In the genomic region with DNA sequence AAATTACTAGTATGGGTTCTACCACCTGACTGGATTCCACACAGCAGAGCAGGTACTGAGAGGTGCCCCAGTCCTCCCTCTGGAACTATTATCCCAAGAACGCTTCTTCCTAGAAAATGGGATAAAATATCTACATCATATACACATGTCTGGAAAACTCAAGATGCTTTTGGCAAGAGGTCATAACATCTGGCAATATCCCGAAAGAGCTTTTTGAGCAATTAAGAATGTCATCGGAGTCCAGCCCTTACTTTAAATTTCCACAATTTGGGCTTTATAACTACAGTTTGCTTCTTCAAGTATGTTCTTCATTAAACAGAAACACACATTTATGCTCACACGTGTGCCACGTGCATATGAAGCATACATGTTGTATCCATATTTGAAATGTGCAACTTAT, we compare ENCODE assay signal across 14 cellular contexts.
A peak's percentile ranks its signal among the peaks of the same experiment; 100 is the strongest.
DNase-seq lines count a peak whose midpoint lies in the region; TF ChIP-seq lines count a peak whose summit lies in the region.
"Had no signal": no experiment of that assay in that cellular context is flagged by ENCODE, and none has a peak within 500 bp of the region (broad histone marks: within the 10 kb centered on the region; RNA-seq: fewer than 3 reads in every experiment).

No MANE protein-coding gene starts in this region.

- no peaks in the 10 kb centered on the region for H3K36me3 Mint-ChIP-seq in MCF 10A (ENCODE audit: insufficient read depth, unreplicated experiment)

- WGBS in mammary epithelial cell (ENCODE audit: low coverage, missing lambda C conversion rate), result 88% methylated on average over 5 of the region's 5 CpGs
- WGBS in lower leg skin, 2 donors, result 64 to 71% methylated on average over 5 of the region's 5 CpGs

- no peak for TF ChIP-seq CTCF in mammary epithelial cell (conservative IDR thresholded peaks at IDR 0.05 in 1 of 2, IDR thresholded peaks at IDR 0.05 in 1 of 2; ENCODE audit: extremely low read depth in 1 of 2, insufficient read depth in 1 of 2, low read depth in 1 of 2, low read length in 2 of 2)
- TF ChIP-seq CTCF in MCF 10A (IDR thresholded peaks at IDR 0.05; ENCODE audit: unreplicated experiment), result no peak
- no peak for TF ChIP-seq CTCF in osteoblast (IDR thresholded peaks at IDR 0.05; ENCODE audit: extremely low read depth, low read depth, low read length)
- no peak for TF ChIP-seq CTCF in lower leg skin (IDR thresholded peaks at IDR 0.05)

- TF ChIP-seq POLR2A in lower leg skin (IDR thresholded peaks at IDR 0.05), result no peak

- H3K9me3 ChIP-seq in mammary epithelial cell (replicated peaks; ENCODE audit: insufficient read depth, low read length) (peaks cover 21% of the 10 kb centered on the region), osteoblast (ENCODE audit: low read depth, low read length) (peaks cover 4% of the 10 kb centered on the region)
- H3K9me3 ChIP-seq: Peyer's patch had no signal

- DNase-seq in mammary epithelial cell (no peak), MCF 10A (ENCODE audit: unreplicated experiment) (no peak), fibroblast of gingiva (ENCODE audit: low read depth) (peak; percentile 24), osteoblast (ENCODE audit: insufficient read length, low spot score, missing footprints) (no peak), NCI-H1436 (lab: John Stamatoyannopoulos, UW) (no peak), NCI-H187 (lab: John Stamatoyannopoulos, UW) (no peak), lower leg skin (ENCODE audit: low spot score in 2 of 2) (no peak), SHP77 treated with DMSO at 0.1 percent for 48 hours (lab: John Stamatoyannopoulos, UW) (no peak)
- DNase-seq: HCEC 1CT, NCI-H1436 treated with DMSO at 0.1 percent for 48 hours, NCI-H2029 treated with DMSO at 0.1 percent for 48 hours, Peyer's patch had no signal

- H3K4me2 ChIP-seq in mammary epithelial cell (ENCODE audit: insufficient read depth, low read depth, low read length), result no peak overlapping the region
- no peak overlapping the region for H3K4me2 ChIP-seq in osteoblast (ENCODE audit: insufficient read depth, low read length)

- peaks cover 33% of the 10 kb centered on the region for H3K9me3 Mint-ChIP-seq in MCF 10A (ENCODE audit: unreplicated experiment)

- no peaks in the 10 kb centered on the region for H4K20me1 ChIP-seq in mammary epithelial cell (ENCODE audit: insufficient read depth, low read length)
- no peaks in the 10 kb centered on the region for H4K20me1 ChIP-seq in osteoblast (ENCODE audit: insufficient read depth, low read length)

- no TSS peak for BruUV-seq in mammary epithelial cell (replicated peaks; lab: Mats Ljungman, UMichigan)
- no TSS peak for BruUV-seq in MCF 10A (replicated peaks; lab: Mats Ljungman, UMichigan)

- H2AFZ ChIP-seq in mammary epithelial cell (ENCODE audit: low read depth, low read length) (no peak overlapping the region), osteoblast (ENCODE audit: low read length) (no peak overlapping the region)

- no peak overlapping the region for H3K9ac ChIP-seq in mammary epithelial cell (ENCODE audit: insufficient read depth, low read length)

- H3K4me1 Mint-ChIP-seq in MCF 10A (ENCODE audit: insufficient read depth, unreplicated experiment), result peaks cover 13% of the 10 kb centered on the region

- in situ Hi-C loops in mammary epithelial cell (cut with MboI; ENCODE audit: low sequenced_read_pairs in 2 of 2), result no loop called here

- H3K27me3 Mint-ChIP-seq in MCF 10A (ENCODE audit: insufficient read depth, unreplicated experiment), result no peaks in the 10 kb centered on the region

- H3K27me3 ChIP-seq in mammary epithelial cell (ENCODE audit: insufficient read depth, low read length) (no peaks in the 10 kb centered on the region), osteoblast (ENCODE audit: insufficient read depth, low read length) (no peaks in the 10 kb centered on the region)
- H3K27me3 ChIP-seq: Peyer's patch had no signal

- dilution Hi-C loops in mammary epithelial cell (cut with HindIII; ENCODE audit: low sequenced_read_pairs), result no loop called here

- H3K4me3 ChIP-seq in mammary epithelial cell (replicated peaks in 1 of 3; ENCODE audit: insufficient read depth in 1 of 3, low read depth in 2 of 3, low read length in 3 of 3), result no peak overlapping the region
- H3K4me3 ChIP-seq in osteoblast (ENCODE audit: insufficient read depth, low read length), result no peak overlapping the region
- H3K4me3 ChIP-seq in lower leg skin (ENCODE audit: low read depth, poor library complexity, severe bottlenecking), result no peak overlapping the region
- H3K4me3 ChIP-seq: Peyer's patch, SK-N-MC had no signal

- CTCF ChIA-PET in mammary epithelial cell (lab: Charles Lee; ENCODE audit: low non-redundant PET) (no interaction called here), MCF 10A (lab: Yijun Ruan, JAX) (interaction anchor here (0.6 kb wide), 2 partner anchors 258 to 366 kb away, joined by 3 read pairs; partner anchors contain the start of gene THBS1)

- H3K36me3 ChIP-seq in mammary epithelial cell (ENCODE audit: insufficient read depth, low read length) (no peaks in the 10 kb centered on the region), osteoblast (ENCODE audit: insufficient read depth, low read length) (no peaks in the 10 kb centered on the region)
- H3K36me3 ChIP-seq: Peyer's patch had no signal

- no peak overlapping the region for H3K27ac Mint-ChIP-seq in MCF 10A (ENCODE audit: low read depth, unreplicated experiment)

- peaks cover 13% of the 10 kb centered on the region for H3K4me1 ChIP-seq in mammary epithelial cell (ENCODE audit: insufficient read depth, low read length)
- peaks cover 26% of the 10 kb centered on the region for H3K4me1 ChIP-seq in osteoblast (ENCODE audit: insufficient read depth, low read length)
- H3K4me1 ChIP-seq: Peyer's patch had no signal

- H3K79me2 ChIP-seq in mammary epithelial cell (ENCODE audit: insufficient read depth, low read length) (no peaks in the 10 kb centered on the region), osteoblast (ENCODE audit: insufficient read depth, low read length) (no peaks in the 10 kb centered on the region)

- H3K27ac ChIP-seq in mammary epithelial cell (ENCODE audit: insufficient read depth, low read depth, low read length), result peak overlapping the region; percentile 77
- H3K27ac ChIP-seq in osteoblast (ENCODE audit: low read depth, low read length), result peak overlapping the region; percentile 79
- H3K27ac ChIP-seq: 22Rv1, Peyer's patch, SK-N-MC had no signal

- H3K4me3 Mint-ChIP-seq in MCF 10A (ENCODE audit: unreplicated experiment), result no peak overlapping the region

- intact Hi-C loops in mammary epithelial cell (cut with micrococcal nuclease) (no loop called here), MCF 10A (cut with micrococcal nuclease) (no loop called here), lower leg skin (cut with DNase I; ENCODE audit: low total_unique reads) (no loop called here)

- POLR2A ChIA-PET in MCF 10A (lab: Yijun Ruan, JAX), result interaction anchor here (0.7 kb wide), 1 partner anchor 38 kb away, joined by 3 read pairs; no protein-coding TSS in a partner anchor
